ENCODE assay signal across 11 cellular contexts in genomic region chr11:102580185-102580951, GRCh38. TPM values are rescaled to one million over a fixed set of nuclear protein-coding genes. Genes with fewer than 3 reads are reported as not detected.
A peak's percentile ranks its signal among the peaks of the same experiment; 100 is the strongest.
DNase-seq lines count a peak whose midpoint lies in the region; ATAC-seq lines count a peak whose summit lies in the region.
"Had no signal": no experiment of that assay in that cellular context is flagged by ENCODE, and none has a peak within 500 bp of the region (broad histone marks: within the 10 kb centered on the region; RNA-seq: fewer than 3 reads in every experiment).

No MANE protein-coding gene starts in this region.

- peaks cover 22% of the 10 kb centered on the region for H3K9me3 Mint-ChIP-seq in activated T-helper 1 cell treated with anti-CD3 and anti-CD28 coated beads, Interleukin-12 subunit alpha, Interleukin-12 subunit beta, Interleukin-2, Interleukin-4 antibody, amounts not matched to agents 30 ng/mL and 10 ng/mL and 1 ng/mL, durations not matched to agents 14 hours and 24 hours and 36 hours

- peaks cover 3% of the 10 kb centered on the region for H3K36me3 Mint-ChIP-seq in activated T-helper 1 cell treated with anti-CD3 and anti-CD28 coated beads, Interleukin-12 subunit alpha, Interleukin-12 subunit beta, Interleukin-2, Interleukin-4 antibody, amounts not matched to agents 30 ng/mL and 10 ng/mL and 1 ng/mL, durations not matched to agents 14 hours and 24 hours and 36 hours (ENCODE audit: low read depth)

- intact Hi-C loops in activated T-helper 1 cell treated with anti-CD3 and anti-CD28 coated beads, Interleukin-12 subunit alpha, Interleukin-12 subunit beta, Interleukin-2, Interleukin-4 antibody, amounts not matched to agents 30 ng/mL and 10 ng/mL and 1 ng/mL, durations not matched to agents 14 hours and 24 hours and 36 hours (cut with micrococcal nuclease) = no loop called here

- peak overlapping the region; percentile 32 for H3K27ac Mint-ChIP-seq in activated T-helper 1 cell treated with anti-CD3 and anti-CD28 coated beads, Interleukin-12 subunit alpha, Interleukin-12 subunit beta, Interleukin-2, Interleukin-4 antibody, amounts not matched to agents 30 ng/mL and 10 ng/mL and 1 ng/mL, durations not matched to agents 14 hours and 24 hours and 36 hours

- ATAC-seq in GM18868 (IDR thresholded peaks at IDR 0.05; ENCODE audit: unreplicated experiment) (peak; percentile 60), HG02840 (IDR thresholded peaks at IDR 0.05; ENCODE audit: low FRiP score, unreplicated experiment) (peak; percentile 42)
- ATAC-seq: heart right ventricle had no signal

- DNase-seq in AG08395 (ENCODE audit: low spot score) = peak; percentile 6
- no peak for DNase-seq in activated T-helper 1 cell treated with anti-CD3 and anti-CD28 coated beads, Interleukin-12 subunit alpha, Interleukin-12 subunit beta, Interleukin-2, Interleukin-4 antibody, amounts not matched to agents 30 ng/mL and 10 ng/mL and 1 ng/mL, durations not matched to agents 14 hours and 24 hours and 36 hours (ENCODE audit: low spot score)
- DNase-seq in HPDE6-E6E7 (ENCODE audit: extremely low spot score) = no peak
- no peak for DNase-seq in NCI-H446 treated with DMSO at 0.1 percent for 48 hours (lab: John Stamatoyannopoulos, UW)
- no peak for DNase-seq in stimulated activated naive CD4-positive, alpha-beta T cell treated with Interleukin-2 at 50 U/mL for 16 hours (lab: John Stamatoyannopoulos, UW)
- no peak for DNase-seq in DMS 273 treated with DMSO at 0.1 percent for 48 hours (lab: John Stamatoyannopoulos, UW)
- DNase-seq: heart right ventricle, KG1, NCI-H524 treated with DMSO at 0.1 percent for 48 hours had no signal

- H3K4me1 Mint-ChIP-seq in activated T-helper 1 cell treated with anti-CD3 and anti-CD28 coated beads, Interleukin-12 subunit alpha, Interleukin-12 subunit beta, Interleukin-2, Interleukin-4 antibody, amounts not matched to agents 30 ng/mL and 10 ng/mL and 1 ng/mL, durations not matched to agents 14 hours and 24 hours and 36 hours (ENCODE audit: low read depth) = peaks cover 56% of the 10 kb centered on the region

- H3K27me3 Mint-ChIP-seq in activated T-helper 1 cell treated with anti-CD3 and anti-CD28 coated beads, Interleukin-12 subunit alpha, Interleukin-12 subunit beta, Interleukin-2, Interleukin-4 antibody, amounts not matched to agents 30 ng/mL and 10 ng/mL and 1 ng/mL, durations not matched to agents 14 hours and 24 hours and 36 hours (ENCODE audit: insufficient read depth) = no peaks in the 10 kb centered on the region

- no peak overlapping the region for H3K4me3 Mint-ChIP-seq in activated T-helper 1 cell treated with anti-CD3 and anti-CD28 coated beads, Interleukin-12 subunit alpha, Interleukin-12 subunit beta, Interleukin-2, Interleukin-4 antibody, amounts not matched to agents 30 ng/mL and 10 ng/mL and 1 ng/mL, durations not matched to agents 14 hours and 24 hours and 36 hours

RNA-seq across cellular contexts. Expression of gene MMP20, which starts 44.8 kb away (rescaled TPM):
- not detected in 2 replicates for total RNA-seq in activated T-helper 1 cell treated with anti-CD3 and anti-CD28 coated beads, Interleukin-12 subunit alpha, Interleukin-12 subunit beta, Interleukin-2, Interleukin-4 antibody, amounts not matched to agents 30 ng/mL and 10 ng/mL and 1 ng/mL, durations not matched to agents 14 hours and 24 hours and 36 hours
- total RNA-seq: heart right ventricle had no signal

RNA-seq across cellular contexts. Expression of gene MMP7, which starts 49.8 kb away (rescaled TPM):
- total RNA-seq in activated T-helper 1 cell treated with anti-CD3 and anti-CD28 coated beads, Interleukin-12 subunit alpha, Interleukin-12 subunit beta, Interleukin-2, Interleukin-4 antibody, amounts not matched to agents 30 ng/mL and 10 ng/mL and 1 ng/mL, durations not matched to agents 14 hours and 24 hours and 36 hours = not detected in 2 replicates
